In genomic region chr20:49515588-49515987, GRCh38 we compare ENCODE assay signal across 14 cellular contexts. TPM values are rescaled to one million over a fixed set of nuclear protein-coding genes. Genes with fewer than 3 reads are reported as not detected.
"Had no signal": no experiment of that assay in that cellular context is flagged by ENCODE, and none has a peak within 500 bp of the region (broad histone marks: within the 10 kb centered on the region; RNA-seq: fewer than 3 reads in every experiment).

No MANE protein-coding gene starts in this region.

- H3K27ac ChIP-seq: body of pancreas, testis had no signal

- H3K9me3 ChIP-seq: body of pancreas, testis had no signal

- ATAC-seq: body of pancreas; left lobe of liver; natural killer cell treated with Interleukin-12 subunit alpha and Interleukin-12 subunit beta and Interleukin-15 and Interleukin-18, amount 100 ng/mL, for 72 hours; sciatic nerve had no signal

- H3K4me1 ChIP-seq: body of pancreas, testis had no signal

- H3K27me3 ChIP-seq: body of pancreas, testis had no signal

- H3K4me3 ChIP-seq: body of pancreas, coronary artery, testis had no signal

- DNase-seq: activated naive CD4-positive, alpha-beta T cell treated with anti-CD3 and anti-CD28 coated beads, Interleukin-2, amount 50 U/mL, for 16 hours; activated T-cell treated with anti-CD3 and anti-CD28 coated beads, Interleukin-2, amount 50 U/mL, for 1 hour; central memory CD4-positive, alpha-beta T cell; effector CD4-positive, alpha-beta T cell; foreskin melanocyte; head of caudate nucleus; occipital lobe; testis had no signal

RNA-seq across cellular contexts. Expression of gene KCNB1, which starts 33.1 kb away (rescaled TPM):
- total RNA-seq: endothelial cell of umbilical vein; natural killer cell treated with Interleukin-12 subunit alpha and Interleukin-12 subunit beta and Interleukin-15 and Interleukin-18, amount 100 ng/mL, for 72 hours had no signal
